ENCODE assay signal across 8 cellular contexts in genomic region chr5:43007246-43007910, GRCh38. TPM values are rescaled to one million over a fixed set of nuclear protein-coding genes. Genes with fewer than 3 reads are reported as not detected.
DNase-seq lines count a peak whose midpoint lies in the region; ATAC-seq and TF ChIP-seq lines count a peak whose summit lies in the region.

No MANE protein-coding gene starts in this region.

- ATAC-seq in HG02623 (IDR thresholded peaks at IDR 0.05; ENCODE audit: unreplicated experiment) (peak; percentile 19), left ventricle myocardium superior (peak; percentile 80)

- H3K27me3 ChIP-seq in vagina, result no peaks in the 10 kb centered on the region

- no peaks in the 10 kb centered on the region for H3K9me3 ChIP-seq in vagina

- intact Hi-C loops in left ventricle myocardium superior (cut with micrococcal nuclease), result no loop called here
- intact Hi-C loops in posterior vena cava (cut with DNase I), result loop anchor here in 1 of 2 donors (5.0 kb wide), 1 partner anchor 35 kb away; the partner anchor contains the start of gene ANXA2R
- intact Hi-C loops in vagina (cut with DNase I), result loop anchor here (5.0 kb wide), 1 partner anchor 35 kb away; the partner anchor contains the start of gene ANXA2R

- peaks cover 16% of the 10 kb centered on the region for H3K4me1 ChIP-seq in vagina

- H3K27ac ChIP-seq in adipose tissue (ENCODE audit: low read depth, low read length) (peak overlapping the region; percentile 60), vagina (peak overlapping the region; percentile 91)

- TF ChIP-seq CTCF in vagina (IDR thresholded peaks at IDR 0.05), result no peak

- DNase-seq in Daoy (ENCODE audit: low read depth) (peak; percentile 87), NCI-H1436 (lab: John Stamatoyannopoulos, UW) (peak; percentile 78), SW 1271 (lab: John Stamatoyannopoulos, UW) (peak; percentile 82 to 93), left ventricle myocardium superior (peak; percentile 84), posterior vena cava (ENCODE audit: low spot score) (peak; percentile 96), vagina (ENCODE audit: extremely low spot score in 2 of 2) (peak in 1 of 2 donors; percentile 94)

- peak in 1 of 2 donors; percentile 14 for TF ChIP-seq POLR2A in vagina (IDR thresholded peaks at IDR 0.05)

- WGBS in adipose tissue, 3 donors, result 2 to 7% (median 4%) methylated on average over 27 of the region's 27 CpGs

- peak overlapping the region; percentile 55 to 57 for H3K4me3 ChIP-seq in vagina

- H3K36me3 ChIP-seq in vagina, result no peaks in the 10 kb centered on the region

RNA-seq across cellular contexts. Expression of gene ANXA2R, which starts 32.7 kb away (rescaled TPM):
- 2.9 TPM in 2 replicates for total RNA-seq in Daoy (2014; rRNA removed; shearing (Covaris generic))
- polyA plus RNA-seq in adipose tissue, result 1 to 10 TPM; 1.1 to 5.8 (median 3.1) TPM
- total RNA-seq in left ventricle myocardium superior (1.2 TPM), posterior vena cava (1 to 10 TPM; 2.3 to 4.7 TPM), vagina (10.6 TPM)
